24 cellular contexts compared by ENCODE assay signal in the genomic region with DNA sequence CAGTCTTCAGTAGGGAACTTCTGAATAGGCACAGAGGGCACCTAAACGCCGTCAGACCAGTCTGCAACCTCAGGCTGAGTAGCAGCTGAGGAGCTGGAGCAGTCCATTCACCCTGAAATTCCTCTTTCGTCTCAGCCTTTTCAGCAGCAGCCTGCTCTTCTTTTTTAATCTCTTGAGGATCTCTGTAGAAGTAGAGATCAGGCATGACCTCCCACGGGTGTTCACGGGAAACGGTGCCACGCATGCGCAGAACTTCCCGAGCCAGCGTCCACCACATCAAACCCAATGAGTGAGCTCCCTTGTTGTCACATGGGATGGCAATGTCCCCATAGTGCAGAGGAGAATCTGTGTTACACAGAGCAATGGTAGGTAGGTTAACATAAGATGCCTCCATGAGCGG.
"Had no signal": no experiment of that assay in that cellular context is flagged by ENCODE, and none has a peak within 500 bp of the region (broad histone marks: within the 10 kb centered on the region; RNA-seq: fewer than 3 reads in every experiment).

No MANE protein-coding gene starts in this region.

- H3K4me3 Mint-ChIP-seq: activated naive CD8-positive, alpha-beta T cell; activated T-cell treated with anti-CD3 and anti-CD28 coated beads, Interleukin-2, amount 50 U/mL, for 4 hours; central memory CD8-positive, alpha-beta T cell; immature natural killer cell; naive thymus-derived CD8-positive, alpha-beta T cell; neural progenitor cell; stimulated activated naive CD8-positive, alpha-beta T cell treated with anti-CD3 and anti-CD28 coated beads, Interleukin-15, amount 100 ng/mL, for 72 hours had no signal

- H3K27me3 ChIP-seq: hepatocyte, left lung, neural progenitor cell, right atrium auricular region had no signal

- H3K79me2 ChIP-seq: hepatocyte had no signal

- H3K9ac ChIP-seq: neural progenitor cell had no signal

- ATAC-seq: activated T-cell treated with anti-CD3 and anti-CD28 coated beads, Interleukin-2, amount 50 U/mL, for 4 hours; esophagus mucosa; left lung; naive thymus-derived CD8-positive, alpha-beta T cell; stimulated activated naive CD8-positive, alpha-beta T cell treated with anti-CD3 and anti-CD28 coated beads, Interleukin-15, amount 100 ng/mL, for 72 hours had no signal

- H3K27ac ChIP-seq: hepatocyte, left lung, neural progenitor cell, prostate gland, right atrium auricular region, tibial artery had no signal

- DNase-seq: activated CD4-positive, alpha-beta T cell treated with anti-CD3 and anti-CD28 coated beads for 4 hours; activated CD4-positive, alpha-beta T cell treated with anti-CD3 and anti-CD28 coated beads, Interleukin-2, amount 50 U/mL, for 48 hours; activated CD8-positive, alpha-beta memory T cell treated with anti-CD3 and anti-CD28 coated beads, Interleukin-2, amount 50 U/mL, for 48 hours; activated naive CD4-positive, alpha-beta T cell; activated T-cell treated with anti-CD3 and anti-CD28 coated beads, Interleukin-2, amount 50 U/mL, for 4 hours; effector memory CD4-positive, alpha-beta T cell; glutamatergic neuron; immature natural killer cell; left lung; naive thymus-derived CD8-positive, alpha-beta T cell; stimulated activated CD4-positive, alpha-beta T cell treated with anti-CD3 and anti-CD28 coated beads, Interleukin-12 subunit alpha, Interleukin-12 subunit beta, amount 100 ng/mL, for 4 hours; stimulated activated CD4-positive, alpha-beta T cell treated with anti-CD3 and anti-CD28 coated beads, Interleukin-4, amount 100 ng/mL, for 4 hours; stimulated activated naive CD8-positive, alpha-beta T cell treated with anti-CD3 and anti-CD28 coated beads, Interleukin-15, amount 100 ng/mL, for 72 hours; T-helper 9 cell; tibial artery had no signal

- H3K9me3 ChIP-seq: left lung, prostate gland, right atrium auricular region, tibial artery had no signal

- H3K9me3 Mint-ChIP-seq: activated T-cell treated with anti-CD3 and anti-CD28 coated beads, Interleukin-2, amount 50 U/mL, for 4 hours; activated T-helper 2 cell treated with anti-CD3 and anti-CD28 coated beads, Interferon-gamma antibody, Interleukin-2, Interleukin-4, amounts not matched to agents 10 μg/mL and 5 μg/mL and 100 μg/mL, durations not matched to agents 14 hours and 24 hours and 36 hours; central memory CD8-positive, alpha-beta T cell; immature natural killer cell; naive thymus-derived CD8-positive, alpha-beta T cell; neural progenitor cell; stimulated activated naive CD8-positive, alpha-beta T cell treated with anti-CD3 and anti-CD28 coated beads, Interleukin-15, amount 100 ng/mL, for 72 hours had no signal

- H3K4me2 ChIP-seq: hepatocyte, neural progenitor cell had no signal

- H3K36me3 Mint-ChIP-seq: activated naive CD8-positive, alpha-beta T cell; immature natural killer cell; naive thymus-derived CD8-positive, alpha-beta T cell; neural progenitor cell had no signal

- H3K36me3 ChIP-seq: left lung, neural progenitor cell, prostate gland, right atrium auricular region, tibial artery had no signal

- H3K27ac Mint-ChIP-seq: activated naive CD8-positive, alpha-beta T cell; activated T-helper 2 cell treated with anti-CD3 and anti-CD28 coated beads, Interferon-gamma antibody, Interleukin-2, Interleukin-4, amounts not matched to agents 10 μg/mL and 5 μg/mL and 100 μg/mL, durations not matched to agents 14 hours and 24 hours and 36 hours; immature natural killer cell; naive thymus-derived CD8-positive, alpha-beta T cell; neural progenitor cell; stimulated activated naive CD8-positive, alpha-beta T cell treated with anti-CD3 and anti-CD28 coated beads, Interleukin-15, amount 100 ng/mL, for 72 hours had no signal

- H3K4me3 ChIP-seq: hepatocyte, left lung, lung, neural progenitor cell, prostate gland, right atrium auricular region, tibial artery had no signal

- H3K4me1 ChIP-seq: left lung, neural progenitor cell, prostate gland, right atrium auricular region, tibial artery had no signal

- H3K4me1 Mint-ChIP-seq: central memory CD8-positive, alpha-beta T cell; immature natural killer cell; naive thymus-derived CD8-positive, alpha-beta T cell; stimulated activated naive CD8-positive, alpha-beta T cell treated with anti-CD3 and anti-CD28 coated beads, Interleukin-15, amount 100 ng/mL, for 72 hours had no signal

- H2AFZ ChIP-seq: hepatocyte, neural progenitor cell had no signal
